Comparison of ENCODE assay signal across 10 cellular contexts in genomic region chr1:6241887-6242740, GRCh38. TPM values are rescaled to one million over a fixed set of nuclear protein-coding genes. Genes with fewer than 3 reads are reported as not detected.
DNase-seq lines count a peak whose midpoint lies in the region; ATAC-seq, FAIRE-seq and TF ChIP-seq lines count a peak whose summit lies in the region.
"Had no signal": no experiment of that assay in that cellular context is flagged by ENCODE, and none has a peak within 500 bp of the region (broad histone marks: within the 10 kb centered on the region; RNA-seq: fewer than 3 reads in every experiment).

No MANE protein-coding gene starts in this region.

- no peak for ATAC-seq in HG03045 (IDR thresholded peaks at IDR 0.05; ENCODE audit: unreplicated experiment)
- ATAC-seq: natural killer cell had no signal

- no peaks in the 10 kb centered on the region for H4K20me1 ChIP-seq in OCI-LY7 (ENCODE audit: insufficient read depth, low read length)

- POLR2A ChIA-PET in OCI-LY7 (lab: Charles Lee): no interaction called here

- H3K9me3 ChIP-seq in SJCRH30 (replicated peaks) (no peaks in the 10 kb centered on the region), kidney (ENCODE audit: control insufficient read depth in 1 of 2, low read length in 2 of 2) (no peaks in the 10 kb centered on the region), OCI-LY7 (ENCODE audit: low read length) (no peaks in the 10 kb centered on the region)
- H3K9me3 ChIP-seq: adrenal gland had no signal

- H3K9ac ChIP-seq in kidney (ENCODE audit: low read length in 2 of 2): no peak overlapping the region

- H3K4me3 ChIP-seq in SJCRH30 (peak overlapping the region; percentile 34), kidney (ENCODE audit: low read length in 2 of 2) (no peak overlapping the region), OCI-LY7 (ENCODE audit: low read depth, low read length, poor library complexity, severe bottlenecking) (no peak overlapping the region)
- H3K4me3 ChIP-seq: adrenal gland had no signal

- intact Hi-C loops in kidney (cut with DNase I): loop anchor here (10.0 kb wide), 1 partner anchor 187 kb away; no protein-coding TSS in a partner anchor
- intact Hi-C loops in OCI-LY7 (cut with micrococcal nuclease; ENCODE audit: unreplicated experiment): loop anchor here (10.0 kb wide), 2 partner anchors 137 to 193 kb away; no protein-coding TSS in a partner anchor

- peaks cover 3% of the 10 kb centered on the region for H3K4me1 ChIP-seq in SJCRH30
- peaks cover 0 to 2% of the 10 kb centered on the region in 2 donors for H3K4me1 ChIP-seq in kidney (ENCODE audit: control insufficient read depth in 1 of 2, insufficient read depth in 1 of 2, low read depth in 1 of 2, low read length in 2 of 2)
- H3K4me1 ChIP-seq in OCI-LY7 (ENCODE audit: insufficient read depth, low read length, poor library complexity, severe bottlenecking): no peaks in the 10 kb centered on the region

- H2AFZ ChIP-seq in OCI-LY7 (ENCODE audit: low read length): no peak overlapping the region

- no peak for FAIRE-seq in kidney (lab: Jason Lieb, UNC)

- no peaks in the 10 kb centered on the region for H3K9me2 ChIP-seq in OCI-LY7 (ENCODE audit: insufficient read depth, low read length)

- H3K27ac ChIP-seq in SJCRH30 (no peak overlapping the region), kidney (ENCODE audit: low read depth in 2 of 2, low read length in 2 of 2) (no peak overlapping the region), OCI-LY7 (ENCODE audit: low read depth, low read length, poor library complexity, severe bottlenecking) (no peak overlapping the region)
- H3K27ac ChIP-seq: adrenal gland had no signal

- H3K79me2 ChIP-seq in OCI-LY7 (ENCODE audit: insufficient read depth, low read depth, low read length): no peaks in the 10 kb centered on the region

- BruUV-seq in OCI-LY7 (replicated peaks; lab: Mats Ljungman, UMichigan): no TSS peak

- H3K36me3 ChIP-seq in SJCRH30 (no peaks in the 10 kb centered on the region), kidney (ENCODE audit: control insufficient read depth in 1 of 2, insufficient read depth in 2 of 2, low read length in 2 of 2) (no peaks in the 10 kb centered on the region), OCI-LY7 (ENCODE audit: insufficient read depth, low read length) (no peaks in the 10 kb centered on the region)
- H3K36me3 ChIP-seq: adrenal gland had no signal

- CTCF ChIA-PET in OCI-LY7 (lab: Charles Lee; ENCODE audit: unreplicated experiment): interaction anchor here (0.7 kb wide), 1 partner anchor 196 kb away, joined by 4 read pairs; no protein-coding TSS in a partner anchor

- peaks cover 18% of the 10 kb centered on the region; the same call in 1 of the 2 replicates for H3K27me3 ChIP-seq in SJCRH30

- H3K4me2 ChIP-seq in OCI-LY7 (ENCODE audit: low read length): no peak overlapping the region

- DNase-seq in ELF-1 (ENCODE audit: low read depth, low spot score) (peak; percentile 81), SJCRH30 (peak in 1 of 2 experiments; percentile 40), kidney (peak; percentile 69), OCI-LY7 (ENCODE audit: low spot score) (no peak), AML-193 (lab: John Stamatoyannopoulos, UW) (no peak)
- DNase-seq: activated B cell treated with CpG ODN at 0.5 μM for 24 hours, adrenal gland, DMS79 treated with DMSO at 0.1 percent for 48 hours, natural killer cell had no signal

- no peak for TF ChIP-seq CTCF in kidney (IDR thresholded peaks at IDR 0.05; ENCODE audit: borderline replicate concordance, extremely low read depth, insufficient read depth)
- TF ChIP-seq CTCF in OCI-LY7 (conservative IDR thresholded peaks at IDR 0.05; ENCODE audit: low read length): no peak

RNA-seq across cellular contexts. Expression of gene HES3, which starts 1.9 kb away (rescaled TPM):
- total RNA-seq in SJCRH30 (2014; rRNA removed; shearing (Covaris generic)): not detected in 2 replicates
- total RNA-seq in kidney (not detected), OCI-LY7 (2022) (not detected in 2 replicates)
- not detected for polyA plus RNA-seq in kidney (ENCODE audit: insufficient read depth, low read depth, low replicate concordance)
- total RNA-seq in OCI-LY7 (2014; rRNA removed; shearing (Covaris generic)): not detected in 2 replicates
- total RNA-seq: activated B cell treated with CpG ODN at 0.5 μM for 24 hours, adrenal gland, natural killer cell had no signal
- polyA plus RNA-seq: adrenal gland had no signal

RNA-seq across cellular contexts. Expression of gene ICMT, which starts 6.3 kb away (rescaled TPM):
- total RNA-seq in SJCRH30 (2014; rRNA removed; shearing (Covaris generic)): 109 and 111 TPM in 2 replicates
- 73.0 TPM for total RNA-seq in kidney
- 43.4 TPM for polyA plus RNA-seq in kidney (ENCODE audit: insufficient read depth, low read depth, low replicate concordance)
- total RNA-seq in OCI-LY7 (2014; rRNA removed; shearing (Covaris generic)): 54.0 and 57.0 TPM in 2 replicates
- total RNA-seq in OCI-LY7 (2022): 42.2 and 48.0 TPM in 2 replicates

RNA-seq across cellular contexts. Expression of gene GPR153, which starts 18.8 kb away (rescaled TPM):
- total RNA-seq in SJCRH30 (2014; rRNA removed; shearing (Covaris generic)): 58.2 and 61.3 TPM in 2 replicates
- total RNA-seq in kidney: 8.6 TPM
- polyA plus RNA-seq in kidney (ENCODE audit: insufficient read depth, low read depth, low replicate concordance): 1.1 TPM
- not detected in 2 replicates for total RNA-seq in OCI-LY7 (2014; rRNA removed; shearing (Covaris generic))
- total RNA-seq in OCI-LY7 (2022): not detected in 2 replicates

RNA-seq across cellular contexts. Expression of gene RNF207, which starts 36.2 kb away (rescaled TPM):
- total RNA-seq in SJCRH30 (2014; rRNA removed; shearing (Covaris generic)): not detected in 2 replicates
- 43.6 TPM for total RNA-seq in kidney
- polyA plus RNA-seq in kidney (ENCODE audit: insufficient read depth, low read depth, low replicate concordance): 7.7 TPM
- total RNA-seq in OCI-LY7 (2014; rRNA removed; shearing (Covaris generic)): not detected in 2 replicates
- total RNA-seq in OCI-LY7 (2022): not detected in 2 replicates

RNA-seq across cellular contexts. Expression of gene RPL22, which starts 42.7 kb away (rescaled TPM):
- 606 and 680 TPM in 2 replicates for total RNA-seq in SJCRH30 (2014; rRNA removed; shearing (Covaris generic))
- 377 TPM for total RNA-seq in kidney
- polyA plus RNA-seq in kidney (ENCODE audit: insufficient read depth, low read depth, low replicate concordance): 605 TPM
- total RNA-seq in OCI-LY7 (2014; rRNA removed; shearing (Covaris generic)): 249 and 330 TPM in 2 replicates
- 589 and 605 TPM in 2 replicates for total RNA-seq in OCI-LY7 (2022)

Comparison
In these comparisons a context has a peak if more than half of its experiments do, and no peak if none do; other contexts are left out.
1. DNase-seq: peak in ELF-1 (single experiment) and kidney (single experiment); none in OCI-LY7 (single experiment) and AML-193 (0 of 2).